Comparison of ENCODE assay signal across 38 cellular contexts in genomic region chr15:88013111-88013510, GRCh38.
"Had no signal": no experiment of that assay in that cellular context is flagged by ENCODE, and none has a peak within 500 bp of the region (broad histone marks: within the 10 kb centered on the region; RNA-seq: fewer than 3 reads in every experiment).

No MANE protein-coding gene starts in this region.

- H3K36me3 Mint-ChIP-seq: activated naive CD4-positive, alpha-beta T cell treated with anti-CD3 and anti-CD28 coated beads, Interleukin-2, amount 10 ng/mL, durations not matched to agents 7 days and 5 days; activated naive CD4-positive, alpha-beta T cell treated with anti-CD3 and anti-CD28 coated beads, Interleukin-2, amount 50 U/mL, for 24 hours; activated naive CD4-positive, alpha-beta T cell treated with anti-CD3 and anti-CD28 coated beads, Interleukin-2, amount 50 U/mL, for 72 hours; activated naive CD8-positive, alpha-beta T cell; activated naive CD8-positive, alpha-beta T cell treated with anti-CD3 and anti-CD28 coated beads for 36 hours; activated naive CD8-positive, alpha-beta T cell treated with anti-CD3 and anti-CD28 coated beads, Interleukin-2, amount 10 ng/mL, durations not matched to agents 7 days and 5 days had no signal

- H3K4me1 Mint-ChIP-seq: activated naive CD4-positive, alpha-beta T cell treated with anti-CD3 and anti-CD28 coated beads, Interleukin-2, amount 10 ng/mL, durations not matched to agents 7 days and 5 days; activated naive CD4-positive, alpha-beta T cell treated with anti-CD3 and anti-CD28 coated beads, Interleukin-2, amount 50 U/mL, for 24 hours; activated naive CD8-positive, alpha-beta T cell treated with anti-CD3 and anti-CD28 coated beads for 36 hours; activated naive CD8-positive, alpha-beta T cell treated with anti-CD3 and anti-CD28 coated beads, Interleukin-2, amount 10 ng/mL, durations not matched to agents 7 days and 5 days; activated naive CD8-positive, alpha-beta T cell treated with anti-CD3 and anti-CD28 coated beads, Interleukin-2, amount 50 U/mL, for 24 hours; activated T-helper 17 cell treated with anti-CD3 and anti-CD28 coated beads, Interleukin-2, amount 50 U/mL, for 72 hours; central memory CD8-positive, alpha-beta T cell had no signal

- H3K9me3 Mint-ChIP-seq: activated naive CD4-positive, alpha-beta T cell treated with anti-CD3 and anti-CD28 coated beads for 36 hours; activated naive CD4-positive, alpha-beta T cell treated with anti-CD3 and anti-CD28 coated beads, Interleukin-2, amount 10 ng/mL, durations not matched to agents 7 days and 5 days; activated naive CD4-positive, alpha-beta T cell treated with anti-CD3 and anti-CD28 coated beads, Interleukin-2, amount 50 U/mL, for 24 hours; activated naive CD4-positive, alpha-beta T cell treated with anti-CD3 and anti-CD28 coated beads, Interleukin-2, amount 50 U/mL, for 72 hours; activated naive CD8-positive, alpha-beta T cell treated with anti-CD3 and anti-CD28 coated beads for 36 hours; activated naive CD8-positive, alpha-beta T cell treated with anti-CD3 and anti-CD28 coated beads, Interleukin-2, amount 10 ng/mL, durations not matched to agents 7 days and 5 days; activated naive CD8-positive, alpha-beta T cell treated with anti-CD3 and anti-CD28 coated beads, Interleukin-2, amount 50 U/mL, for 24 hours; activated T-cell treated with anti-CD3 and anti-CD28 coated beads, Interleukin-2, amount 50 U/mL, for 24 hours; activated T-cell treated with anti-CD3 and anti-CD28 coated beads, Interleukin-2, amount 50 U/mL, for 4 hours; activated T-cell treated with anti-CD3 and anti-CD28 coated beads, Interleukin-2, amount 50 U/mL, for 72 hours; activated T-helper 1 cell treated with anti-CD3 and anti-CD28 coated beads, Interleukin-12 subunit alpha, Interleukin-12 subunit beta, Interleukin-2, Interleukin-4 antibody, amounts not matched to agents 30 ng/mL and 10 ng/mL and 1 ng/mL, durations not matched to agents 14 hours and 24 hours and 36 hours; activated T-helper 17 cell treated with anti-CD3 and anti-CD28 coated beads, Interleukin-2, amount 50 U/mL, for 72 hours; activated T-helper 2 cell treated with anti-CD3 and anti-CD28 coated beads, Interferon-gamma antibody, Interleukin-2, Interleukin-4, amounts not matched to agents 10 μg/mL and 5 μg/mL and 100 μg/mL, durations not matched to agents 14 hours and 24 hours and 36 hours; brain; central memory CD8-positive, alpha-beta T cell had no signal

- H3K36me3 ChIP-seq: adrenal gland, ascending aorta, brain microvascular endothelial cell, breast epithelium, cardiac muscle cell had no signal

- DNase-seq: activated effector memory CD4-positive, alpha-beta T cell treated with anti-CD3 and anti-CD28 coated beads, Interleukin-2, amount 50 U/mL, for 16 hours; activated effector memory CD4-positive, alpha-beta T cell treated with Interleukin-2 at 50 U/mL for 16 hours; activated gamma-delta T cell; activated gamma-delta T cell treated with Interleukin-2 at 50 U/mL for 16 hours; activated naive CD4-positive, alpha-beta T cell; activated naive CD4-positive, alpha-beta T cell treated with anti-CD3 and anti-CD28 coated beads for 36 hours; activated naive CD4-positive, alpha-beta T cell treated with anti-CD3 and anti-CD28 coated beads, Interleukin-2, amount 10 ng/mL, durations not matched to agents 7 days and 5 days; activated naive CD4-positive, alpha-beta T cell treated with anti-CD3 and anti-CD28 coated beads, Interleukin-2, amount 50 U/mL, for 16 hours; activated naive CD4-positive, alpha-beta T cell treated with Interleukin-2 at 50 U/mL for 16 hours; activated naive CD8-positive, alpha-beta T cell treated with anti-CD3 and anti-CD28 coated beads for 36 hours; activated naive CD8-positive, alpha-beta T cell treated with anti-CD3 and anti-CD28 coated beads, Interleukin-2, amount 10 ng/mL, durations not matched to agents 7 days and 5 days; activated naive CD8-positive, alpha-beta T cell treated with anti-CD3 and anti-CD28 coated beads, Interleukin-2, amount 50 U/mL, for 24 hours; activated T-cell treated with anti-CD3 and anti-CD28 coated beads, Interleukin-2, amount 50 U/mL, for 1 hour; activated T-cell treated with anti-CD3 and anti-CD28 coated beads, Interleukin-2, amount 50 U/mL, for 24 hours; activated T-cell treated with anti-CD3 and anti-CD28 coated beads, Interleukin-2, amount 50 U/mL, for 4 hours; activated T-cell treated with anti-CD3 and anti-CD28 coated beads, Interleukin-2, amount 50 U/mL, for 48 hours; activated T-cell treated with anti-CD3 and anti-CD28 coated beads, Interleukin-2, amount 50 U/mL, for 72 hours; adrenal gland; amniotic stem cell; amygdala; anterior cingulate cortex; aorta; body of pancreas; brain microvascular endothelial cell; caudate nucleus; central memory CD4-positive, alpha-beta T cell; cerebellar nuclear complex had no signal

- H3K4me1 ChIP-seq: adrenal gland, body of pancreas, breast epithelium had no signal

- H3K27ac ChIP-seq: adrenal gland, ascending aorta, body of pancreas, brain microvascular endothelial cell, breast epithelium, cardiac muscle cell had no signal

- H3K4me3 ChIP-seq: adrenal gland, ascending aorta, body of pancreas, breast epithelium, cardiac muscle cell had no signal

- H3K27ac Mint-ChIP-seq: activated naive CD4-positive, alpha-beta T cell treated with anti-CD3 and anti-CD28 coated beads for 36 hours; activated naive CD4-positive, alpha-beta T cell treated with anti-CD3 and anti-CD28 coated beads, Interleukin-2, amount 10 ng/mL, durations not matched to agents 7 days and 5 days; activated naive CD4-positive, alpha-beta T cell treated with anti-CD3 and anti-CD28 coated beads, Interleukin-2, amount 50 U/mL, for 24 hours; activated naive CD4-positive, alpha-beta T cell treated with anti-CD3 and anti-CD28 coated beads, Interleukin-2, amount 50 U/mL, for 72 hours; activated naive CD8-positive, alpha-beta T cell; activated naive CD8-positive, alpha-beta T cell treated with anti-CD3 and anti-CD28 coated beads for 36 hours; activated naive CD8-positive, alpha-beta T cell treated with anti-CD3 and anti-CD28 coated beads, Interleukin-2, amount 10 ng/mL, durations not matched to agents 7 days and 5 days; activated naive CD8-positive, alpha-beta T cell treated with anti-CD3 and anti-CD28 coated beads, Interleukin-2, amount 50 U/mL, for 24 hours; activated T-cell treated with anti-CD3 and anti-CD28 coated beads, Interleukin-2, amount 50 U/mL, for 24 hours; activated T-cell treated with anti-CD3 and anti-CD28 coated beads, Interleukin-2, amount 50 U/mL, for 72 hours; activated T-helper 1 cell treated with anti-CD3 and anti-CD28 coated beads, Interleukin-12 subunit alpha, Interleukin-12 subunit beta, Interleukin-2, Interleukin-4 antibody, amounts not matched to agents 30 ng/mL and 10 ng/mL and 1 ng/mL, durations not matched to agents 14 hours and 24 hours and 36 hours; activated T-helper 17 cell treated with anti-CD3 and anti-CD28 coated beads, Interleukin-2, amount 50 U/mL, for 72 hours; activated T-helper 2 cell treated with anti-CD3 and anti-CD28 coated beads, Interferon-gamma antibody, Interleukin-2, Interleukin-4, amounts not matched to agents 10 μg/mL and 5 μg/mL and 100 μg/mL, durations not matched to agents 14 hours and 24 hours and 36 hours had no signal

- H3K27me3 Mint-ChIP-seq: activated naive CD4-positive, alpha-beta T cell treated with anti-CD3 and anti-CD28 coated beads, Interleukin-2, amount 10 ng/mL, durations not matched to agents 7 days and 5 days; activated naive CD4-positive, alpha-beta T cell treated with anti-CD3 and anti-CD28 coated beads, Interleukin-2, amount 50 U/mL, for 24 hours; activated naive CD8-positive, alpha-beta T cell treated with anti-CD3 and anti-CD28 coated beads, Interleukin-2, amount 50 U/mL, for 24 hours; brain had no signal

- H3K4me3 Mint-ChIP-seq: activated naive CD4-positive, alpha-beta T cell treated with anti-CD3 and anti-CD28 coated beads for 36 hours; activated naive CD4-positive, alpha-beta T cell treated with anti-CD3 and anti-CD28 coated beads, Interleukin-2, amount 10 ng/mL, durations not matched to agents 7 days and 5 days; activated naive CD4-positive, alpha-beta T cell treated with anti-CD3 and anti-CD28 coated beads, Interleukin-2, amount 50 U/mL, for 24 hours; activated naive CD8-positive, alpha-beta T cell; activated naive CD8-positive, alpha-beta T cell treated with anti-CD3 and anti-CD28 coated beads for 36 hours; activated naive CD8-positive, alpha-beta T cell treated with anti-CD3 and anti-CD28 coated beads, Interleukin-2, amount 10 ng/mL, durations not matched to agents 7 days and 5 days; activated naive CD8-positive, alpha-beta T cell treated with anti-CD3 and anti-CD28 coated beads, Interleukin-2, amount 50 U/mL, for 24 hours; activated T-cell treated with anti-CD3 and anti-CD28 coated beads, Interleukin-2, amount 50 U/mL, for 24 hours; activated T-cell treated with anti-CD3 and anti-CD28 coated beads, Interleukin-2, amount 50 U/mL, for 4 hours; activated T-cell treated with anti-CD3 and anti-CD28 coated beads, Interleukin-2, amount 50 U/mL, for 72 hours; activated T-helper 1 cell treated with anti-CD3 and anti-CD28 coated beads, Interleukin-12 subunit alpha, Interleukin-12 subunit beta, Interleukin-2, Interleukin-4 antibody, amounts not matched to agents 30 ng/mL and 10 ng/mL and 1 ng/mL, durations not matched to agents 14 hours and 24 hours and 36 hours; activated T-helper 17 cell treated with anti-CD3 and anti-CD28 coated beads, Interleukin-2, amount 50 U/mL, for 72 hours; brain; central memory CD8-positive, alpha-beta T cell had no signal

- H3K27me3 ChIP-seq: adrenal gland, ascending aorta, body of pancreas, brain microvascular endothelial cell, breast epithelium, cardiac muscle cell had no signal

- H3K9me3 ChIP-seq: adrenal gland, ascending aorta, body of pancreas, breast epithelium had no signal

- ATAC-seq: activated naive CD4-positive, alpha-beta T cell treated with anti-CD3 and anti-CD28 coated beads, Interleukin-2, amount 50 U/mL, for 72 hours; activated naive CD8-positive, alpha-beta T cell treated with anti-CD3 and anti-CD28 coated beads, Interleukin-2, amount 50 U/mL, for 24 hours; activated T-cell treated with anti-CD3 and anti-CD28 coated beads, Interleukin-2, amount 50 U/mL, for 4 hours; activated T-cell treated with anti-CD3 and anti-CD28 coated beads, Interleukin-2, amount 50 U/mL, for 72 hours; activated T-helper 17 cell treated with anti-CD3 and anti-CD28 coated beads, Interleukin-2, amount 50 U/mL, for 72 hours; body of pancreas had no signal
